8 cellular contexts compared by ENCODE assay signal in the genomic region with DNA sequence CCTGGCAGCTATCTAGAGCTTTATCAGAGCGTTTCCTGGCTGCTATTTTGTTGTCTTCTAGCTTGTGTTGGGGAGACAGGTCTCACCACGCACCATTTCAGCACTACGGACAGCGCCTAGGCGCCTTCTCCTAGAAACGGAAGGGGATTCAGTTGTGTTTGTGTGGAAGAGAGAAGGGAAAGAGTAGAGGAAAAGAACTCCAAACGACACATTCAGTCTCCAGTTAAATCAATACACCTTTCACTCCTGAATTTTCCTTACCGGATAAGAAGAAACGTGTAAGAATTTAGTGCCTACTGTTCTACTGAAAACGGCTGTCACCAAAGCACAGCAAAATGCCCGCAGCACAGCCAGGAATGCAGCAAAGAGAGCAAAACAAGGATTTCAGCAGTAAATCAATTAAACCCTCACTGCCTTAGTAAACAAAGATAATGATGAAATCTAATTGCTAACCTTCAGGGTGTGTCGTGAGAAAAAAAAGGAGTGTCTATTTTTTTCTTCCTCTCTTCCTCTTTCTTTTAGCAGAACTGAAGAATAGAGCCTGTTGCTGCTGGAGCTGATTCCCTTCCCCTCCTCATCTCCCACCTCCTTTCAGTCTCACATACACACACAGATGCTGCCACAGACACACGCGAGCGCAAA. TPM values are rescaled to one million over a fixed set of nuclear protein-coding genes. Genes with fewer than 3 reads are reported as not detected.
DNase-seq lines count a peak whose midpoint lies in the region; ATAC-seq and TF ChIP-seq lines count a peak whose summit lies in the region.

No MANE protein-coding gene starts in this region.

- no peak overlapping the region for H2AFZ ChIP-seq in MM.1S (ENCODE audit: low read length)

- ATAC-seq in HG02623 (IDR thresholded peaks at IDR 0.05; ENCODE audit: unreplicated experiment) = no peak
- no peak for ATAC-seq in HG03095 (IDR thresholded peaks at IDR 0.05; ENCODE audit: unreplicated experiment)

- H3K9me2 ChIP-seq in MM.1S (replicated peaks; ENCODE audit: insufficient read depth, low read length) = no peaks in the 10 kb centered on the region

- H3K4me2 ChIP-seq in MM.1S (ENCODE audit: low read depth, low read length) = no peak overlapping the region

- no peaks in the 10 kb centered on the region for H3K9me3 ChIP-seq in MM.1S (replicated peaks; ENCODE audit: insufficient read depth, low read length)

- no peak overlapping the region for H3K4me3 Mint-ChIP-seq in activated T-helper 1 cell treated with anti-CD3 and anti-CD28 coated beads, Interleukin-12 subunit alpha, Interleukin-12 subunit beta, Interleukin-2, Interleukin-4 antibody, amounts not matched to agents 30 ng/mL and 10 ng/mL and 1 ng/mL, durations not matched to agents 14 hours and 24 hours and 36 hours

- H3K27ac Mint-ChIP-seq in activated T-helper 1 cell treated with anti-CD3 and anti-CD28 coated beads, Interleukin-12 subunit alpha, Interleukin-12 subunit beta, Interleukin-2, Interleukin-4 antibody, amounts not matched to agents 30 ng/mL and 10 ng/mL and 1 ng/mL, durations not matched to agents 14 hours and 24 hours and 36 hours = no peak overlapping the region

- H3K9me3 Mint-ChIP-seq in activated T-helper 1 cell treated with anti-CD3 and anti-CD28 coated beads, Interleukin-12 subunit alpha, Interleukin-12 subunit beta, Interleukin-2, Interleukin-4 antibody, amounts not matched to agents 30 ng/mL and 10 ng/mL and 1 ng/mL, durations not matched to agents 14 hours and 24 hours and 36 hours = no peaks in the 10 kb centered on the region

- no peaks in the 10 kb centered on the region for H3K27me3 ChIP-seq in MM.1S (replicated peaks; ENCODE audit: insufficient read depth, low read length)

- DNase-seq in G401 (ENCODE audit: low spot score) (peak; percentile 79), MM.1S (peak; percentile 57), globus pallidus (ENCODE audit: low spot score) (peak; percentile 33), occipital lobe (lab: John Stamatoyannopoulos, UW) (peak; percentile 8), NCI-H128 (lab: John Stamatoyannopoulos, UW; ENCODE audit: unreplicated experiment) (no peak)
- DNase-seq in activated T-helper 1 cell treated with anti-CD3 and anti-CD28 coated beads, Interleukin-12 subunit alpha, Interleukin-12 subunit beta, Interleukin-2, Interleukin-4 antibody, amounts not matched to agents 30 ng/mL and 10 ng/mL and 1 ng/mL, durations not matched to agents 14 hours and 24 hours and 36 hours (ENCODE audit: low spot score) = peak; percentile 28

- no peak for TF ChIP-seq CTCF in MM.1S (IDR thresholded peaks at IDR 0.05; ENCODE audit: low read length)

- H3K4me3 ChIP-seq in MM.1S (ENCODE audit: low read length) = no peak overlapping the region

- peaks cover 19% of the 10 kb centered on the region for H3K27me3 Mint-ChIP-seq in activated T-helper 1 cell treated with anti-CD3 and anti-CD28 coated beads, Interleukin-12 subunit alpha, Interleukin-12 subunit beta, Interleukin-2, Interleukin-4 antibody, amounts not matched to agents 30 ng/mL and 10 ng/mL and 1 ng/mL, durations not matched to agents 14 hours and 24 hours and 36 hours (ENCODE audit: insufficient read depth)

- intact Hi-C loops in activated T-helper 1 cell treated with anti-CD3 and anti-CD28 coated beads, Interleukin-12 subunit alpha, Interleukin-12 subunit beta, Interleukin-2, Interleukin-4 antibody, amounts not matched to agents 30 ng/mL and 10 ng/mL and 1 ng/mL, durations not matched to agents 14 hours and 24 hours and 36 hours (cut with micrococcal nuclease) = loop anchor here (1.0 kb wide), 1 partner anchor 13 kb away; a partner anchor contains a TSS

- no peak overlapping the region for H3K9ac ChIP-seq in MM.1S (ENCODE audit: low read length)

- H3K36me3 Mint-ChIP-seq in activated T-helper 1 cell treated with anti-CD3 and anti-CD28 coated beads, Interleukin-12 subunit alpha, Interleukin-12 subunit beta, Interleukin-2, Interleukin-4 antibody, amounts not matched to agents 30 ng/mL and 10 ng/mL and 1 ng/mL, durations not matched to agents 14 hours and 24 hours and 36 hours (ENCODE audit: low read depth) = no peaks in the 10 kb centered on the region

- no peaks in the 10 kb centered on the region for H3F3A ChIP-seq in MM.1S (ENCODE audit: insufficient read depth, low read length)

- no peak overlapping the region for H3K27ac ChIP-seq in MM.1S (ENCODE audit: low read length)

- H3K4me1 ChIP-seq in MM.1S (ENCODE audit: low read length) = no peaks in the 10 kb centered on the region

- no peaks in the 10 kb centered on the region for H3K36me3 ChIP-seq in MM.1S (replicated peaks; ENCODE audit: insufficient read depth, low read length)

- in situ Hi-C loops in G401 (cut with HindIII; ENCODE audit: low sequenced_read_pairs) = no loop called here

- no peaks in the 10 kb centered on the region for H3K79me2 ChIP-seq in MM.1S (ENCODE audit: low read length)

- no peaks in the 10 kb centered on the region for H4K20me1 ChIP-seq in MM.1S (ENCODE audit: insufficient read depth, low read length)

- peaks cover 8% of the 10 kb centered on the region for H3K4me1 Mint-ChIP-seq in activated T-helper 1 cell treated with anti-CD3 and anti-CD28 coated beads, Interleukin-12 subunit alpha, Interleukin-12 subunit beta, Interleukin-2, Interleukin-4 antibody, amounts not matched to agents 30 ng/mL and 10 ng/mL and 1 ng/mL, durations not matched to agents 14 hours and 24 hours and 36 hours (ENCODE audit: low read depth)

RNA-seq across cellular contexts. Expression of a gene that starts 0.4 kb away (rescaled TPM):
- total RNA-seq in G401 (2014; rRNA removed; shearing (Covaris generic)) = not detected in 2 replicates
- not detected in 2 replicates for total RNA-seq in activated T-helper 1 cell treated with anti-CD3 and anti-CD28 coated beads, Interleukin-12 subunit alpha, Interleukin-12 subunit beta, Interleukin-2, Interleukin-4 antibody, amounts not matched to agents 30 ng/mL and 10 ng/mL and 1 ng/mL, durations not matched to agents 14 hours and 24 hours and 36 hours
- 0.16 TPM for total RNA-seq in occipital lobe

RNA-seq across cellular contexts. Expression of a gene that starts 13.0 kb away (rescaled TPM):
- 11.3 and 13.3 TPM in 2 replicates for total RNA-seq in G401 (2014; rRNA removed; shearing (Covaris generic))
- 20.3 and 21.1 TPM in 2 replicates for total RNA-seq in activated T-helper 1 cell treated with anti-CD3 and anti-CD28 coated beads, Interleukin-12 subunit alpha, Interleukin-12 subunit beta, Interleukin-2, Interleukin-4 antibody, amounts not matched to agents 30 ng/mL and 10 ng/mL and 1 ng/mL, durations not matched to agents 14 hours and 24 hours and 36 hours
- 158 TPM for total RNA-seq in occipital lobe

RNA-seq across cellular contexts. Expression of a gene that starts 15.0 kb away (rescaled TPM):
- not detected in 2 replicates for total RNA-seq in G401 (2014; rRNA removed; shearing (Covaris generic))
- total RNA-seq in activated T-helper 1 cell treated with anti-CD3 and anti-CD28 coated beads, Interleukin-12 subunit alpha, Interleukin-12 subunit beta, Interleukin-2, Interleukin-4 antibody, amounts not matched to agents 30 ng/mL and 10 ng/mL and 1 ng/mL, durations not matched to agents 14 hours and 24 hours and 36 hours = not detected in 2 replicates
- total RNA-seq in occipital lobe = 0.16 TPM
